ENCODE assay signal across 17 cellular contexts in the genomic region with DNA sequence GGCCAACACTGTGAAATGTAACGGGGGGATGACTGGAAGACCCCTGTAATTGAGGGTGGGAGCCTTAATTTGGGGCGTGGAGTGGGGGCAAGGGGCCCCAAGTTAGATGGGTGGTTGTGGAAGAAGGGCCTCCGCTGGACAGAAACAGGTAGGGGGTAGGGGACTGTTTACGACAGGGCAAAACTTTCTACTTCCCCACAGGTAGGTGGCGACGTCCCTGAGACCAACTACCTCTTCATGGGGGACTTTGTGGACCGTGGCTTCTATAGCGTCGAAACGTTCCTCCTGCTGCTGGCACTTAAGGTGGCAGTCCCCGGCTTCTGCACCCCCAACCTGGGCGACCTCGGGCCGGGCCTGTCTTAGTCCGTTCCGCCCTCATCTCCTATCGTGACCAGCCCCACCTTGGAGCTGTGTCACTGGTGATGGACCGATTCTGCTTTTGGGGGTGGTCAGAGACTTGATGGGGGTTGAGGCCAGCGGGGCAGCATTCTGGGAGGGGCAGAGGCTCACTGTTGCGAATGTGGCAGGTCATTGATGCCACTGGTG. TPM values are rescaled to one million over a fixed set of nuclear protein-coding genes. Genes with fewer than 3 reads are reported as not detected.
A peak's percentile ranks its signal among the peaks of the same experiment; 100 is the strongest.
DNase-seq lines count a peak whose midpoint lies in the region; TF ChIP-seq lines count a peak whose summit lies in the region.
"Had no signal": no experiment of that assay in that cellular context is flagged by ENCODE, and none has a peak within 500 bp of the region (broad histone marks: within the 10 kb centered on the region; RNA-seq: fewer than 3 reads in every experiment).

No MANE protein-coding gene starts in this region.

- no peaks in the 10 kb centered on the region for H3K9me3 Mint-ChIP-seq in activated CD4-positive, alpha-beta T cell treated with anti-CD3 and anti-CD28 coated beads, Interleukin-2, amount 10 ng/mL, durations not matched to agents 7 days and 5 days
- no peaks in the 10 kb centered on the region for H3K9me3 Mint-ChIP-seq in neural progenitor cell
- H3K9me3 Mint-ChIP-seq: activated CD4-positive, alpha-beta T cell treated with anti-CD3 and anti-CD28 coated beads, Interleukin-2, amount 10 ng/mL, durations not matched to agents 24 days and 14 days; natural killer cell had no signal

- peaks cover 31% of the 10 kb centered on the region for H3K79me2 ChIP-seq in neural progenitor cell (ENCODE audit: low read depth)

- no peak for DNase-seq in activated CD4-positive, alpha-beta T cell treated with anti-CD3 and anti-CD28 coated beads, Interleukin-2, amount 10 ng/mL, durations not matched to agents 7 days and 5 days
- no peak for DNase-seq in activated CD4-positive, alpha-beta T cell treated with anti-CD3 and anti-CD28 coated beads, Interleukin-2, amount 50 U/mL, for 48 hours
- DNase-seq in neural progenitor cell (ENCODE audit: low spot score): no peak
- DNase-seq in SHP77 treated with DMSO at 0.1 percent for 48 hours (lab: John Stamatoyannopoulos, UW): no peak
- DNase-seq in RKO (ENCODE audit: low spot score): no peak
- DNase-seq: activated CD4-positive, alpha-beta T cell treated with anti-CD3 and anti-CD28 coated beads, Interleukin-2, amount 10 ng/mL, durations not matched to agents 24 days and 14 days; activated naive CD4-positive, alpha-beta T cell; DMS153; gastrocnemius medialis; natural killer cell; NCI-H2081; T-helper 1 cell had no signal

- peak overlapping the region; percentile 58 for H3K27ac Mint-ChIP-seq in activated CD4-positive, alpha-beta T cell treated with anti-CD3 and anti-CD28 coated beads, Interleukin-2, amount 10 ng/mL, durations not matched to agents 7 days and 5 days
- H3K27ac Mint-ChIP-seq in neural progenitor cell: no peak overlapping the region

- CTCF ChIA-PET in activated CD4-positive, alpha-beta T cell treated with anti-CD3 and anti-CD28 coated beads, Interleukin-2, amount 10 ng/mL, durations not matched to agents 7 days and 5 days (lab: Charles Lee): interaction anchor here (10.6 kb wide), 1 partner anchor 9 kb away, joined by 112 read pairs; the partner anchor contains the start of gene TBX6

- H3K9ac ChIP-seq in neural progenitor cell: no peak overlapping the region
- H3K9ac ChIP-seq: KMS-11 had no signal

- H3K27ac ChIP-seq in VCaP: no peak overlapping the region
- H3K27ac ChIP-seq in neural progenitor cell: no peak overlapping the region
- H3K27ac ChIP-seq: gastrocnemius medialis, KMS-11, tibial nerve had no signal

- POLR2A ChIA-PET in activated CD4-positive, alpha-beta T cell treated with anti-CD3 and anti-CD28 coated beads, Interleukin-2, amount 10 ng/mL, durations not matched to agents 7 days and 5 days (lab: Charles Lee): no interaction called here

- no peaks in the 10 kb centered on the region for H3F3A ChIP-seq in neural progenitor cell (ENCODE audit: low read depth)

- peak; percentile 17; the same call in 1 of the 2 replicates for TF ChIP-seq CTCF in VCaP (conservative IDR thresholded peaks at IDR 0.05)
- TF ChIP-seq CTCF in neural progenitor cell (IDR thresholded peaks at IDR 0.05): peak; percentile 6

- no peak overlapping the region for H3K4me3 ChIP-seq in neural progenitor cell
- H3K4me3 ChIP-seq: gastrocnemius medialis, HAP-1, tibial nerve had no signal

- peaks cover 13% of the 10 kb centered on the region for H4K20me1 ChIP-seq in neural progenitor cell (ENCODE audit: low read depth)

- H3K27me3 ChIP-seq in neural progenitor cell: no peaks in the 10 kb centered on the region
- H3K27me3 ChIP-seq: gastrocnemius medialis, tibial nerve had no signal

- H3K36me3 ChIP-seq in neural progenitor cell: no peaks in the 10 kb centered on the region

- no peak overlapping the region for H2AFZ ChIP-seq in neural progenitor cell (replicated peaks)

- H3K4me1 ChIP-seq in neural progenitor cell: no peaks in the 10 kb centered on the region
- H3K4me1 ChIP-seq: HAP-1 had no signal

- H3K4me1 Mint-ChIP-seq in activated CD4-positive, alpha-beta T cell treated with anti-CD3 and anti-CD28 coated beads, Interleukin-2, amount 10 ng/mL, durations not matched to agents 7 days and 5 days: peaks cover 27% of the 10 kb centered on the region
- H3K4me1 Mint-ChIP-seq in neural progenitor cell: peaks cover 6% of the 10 kb centered on the region

- H3K36me3 Mint-ChIP-seq in activated CD4-positive, alpha-beta T cell treated with anti-CD3 and anti-CD28 coated beads, Interleukin-2, amount 10 ng/mL, durations not matched to agents 7 days and 5 days (ENCODE audit: low read depth): peaks cover 49% of the 10 kb centered on the region
- peaks cover 19% of the 10 kb centered on the region for H3K36me3 Mint-ChIP-seq in neural progenitor cell
- H3K36me3 Mint-ChIP-seq: natural killer cell had no signal

- no peaks in the 10 kb centered on the region for H3K27me3 Mint-ChIP-seq in activated CD4-positive, alpha-beta T cell treated with anti-CD3 and anti-CD28 coated beads, Interleukin-2, amount 10 ng/mL, durations not matched to agents 7 days and 5 days
- peaks cover 11% of the 10 kb centered on the region for H3K27me3 Mint-ChIP-seq in neural progenitor cell (ENCODE audit: insufficient read depth, low read depth)
- H3K27me3 Mint-ChIP-seq: activated CD4-positive, alpha-beta T cell treated with anti-CD3 and anti-CD28 coated beads, Interleukin-2, amount 10 ng/mL, durations not matched to agents 24 days and 14 days had no signal

- no peaks in the 10 kb centered on the region for H3K9me3 ChIP-seq in neural progenitor cell (ENCODE audit: low read depth)
- H3K9me3 ChIP-seq: gastrocnemius medialis, HAP-1, tibial nerve had no signal

- no peak overlapping the region for H3K4me2 ChIP-seq in neural progenitor cell
- H3K4me2 ChIP-seq: KMS-11 had no signal

- no peak overlapping the region for H3K4me3 Mint-ChIP-seq in activated CD4-positive, alpha-beta T cell treated with anti-CD3 and anti-CD28 coated beads, Interleukin-2, amount 10 ng/mL, durations not matched to agents 7 days and 5 days
- no peak overlapping the region for H3K4me3 Mint-ChIP-seq in neural progenitor cell
- H3K4me3 Mint-ChIP-seq: activated CD4-positive, alpha-beta T cell treated with anti-CD3 and anti-CD28 coated beads, Interleukin-2, amount 10 ng/mL, durations not matched to agents 24 days and 14 days; natural killer cell had no signal

RNA-seq across cellular contexts. Expression of gene PPP4C, which starts 6.8 kb away (rescaled TPM):
- 100 to 1,000 TPM; 129 to 136 TPM for total RNA-seq in activated CD4-positive, alpha-beta T cell treated with anti-CD3 and anti-CD28 coated beads, Interleukin-2, amount 10 ng/mL, durations not matched to agents 7 days and 5 days
- total RNA-seq in neural progenitor cell (ENCODE audit: low replicate concordance): 93.3 and 166 TPM in 2 replicates

RNA-seq across cellular contexts. Expression of gene TBX6, which starts 9.1 kb away (rescaled TPM):
- 1 to 10 TPM; 1.2 to 1.7 TPM for total RNA-seq in activated CD4-positive, alpha-beta T cell treated with anti-CD3 and anti-CD28 coated beads, Interleukin-2, amount 10 ng/mL, durations not matched to agents 7 days and 5 days
- total RNA-seq in neural progenitor cell (ENCODE audit: low replicate concordance): 0.39 and 2.8 TPM in 2 replicates
- total RNA-seq: A172 had no signal

RNA-seq across cellular contexts. Expression of gene YPEL3, which starts 13.4 kb away (rescaled TPM):
- total RNA-seq in activated CD4-positive, alpha-beta T cell treated with anti-CD3 and anti-CD28 coated beads, Interleukin-2, amount 10 ng/mL, durations not matched to agents 7 days and 5 days: 10 to 100 TPM; 50.7 to 55.4 TPM
- 6.8 and 30.7 TPM in 2 replicates for total RNA-seq in neural progenitor cell (ENCODE audit: low replicate concordance)

RNA-seq across cellular contexts. Expression of gene ALDOA, which starts 17.1 kb away (rescaled TPM):
- 1,000 to 10,000 TPM; 1,139 to 1,329 TPM for total RNA-seq in activated CD4-positive, alpha-beta T cell treated with anti-CD3 and anti-CD28 coated beads, Interleukin-2, amount 10 ng/mL, durations not matched to agents 7 days and 5 days
- total RNA-seq in neural progenitor cell (ENCODE audit: low replicate concordance): 469 and 981 TPM in 2 replicates

RNA-seq across cellular contexts. Expression of gene GDPD3, which starts 30.7 kb away (rescaled TPM):
- total RNA-seq in activated CD4-positive, alpha-beta T cell treated with anti-CD3 and anti-CD28 coated beads, Interleukin-2, amount 10 ng/mL, durations not matched to agents 7 days and 5 days: 10 to 100 TPM; 11.8 to 13.2 TPM
- 0.12 and 0.13 TPM in 2 replicates for total RNA-seq in neural progenitor cell (ENCODE audit: low replicate concordance)
